ENCODE assay signal across 8 cellular contexts in the genomic region with DNA sequence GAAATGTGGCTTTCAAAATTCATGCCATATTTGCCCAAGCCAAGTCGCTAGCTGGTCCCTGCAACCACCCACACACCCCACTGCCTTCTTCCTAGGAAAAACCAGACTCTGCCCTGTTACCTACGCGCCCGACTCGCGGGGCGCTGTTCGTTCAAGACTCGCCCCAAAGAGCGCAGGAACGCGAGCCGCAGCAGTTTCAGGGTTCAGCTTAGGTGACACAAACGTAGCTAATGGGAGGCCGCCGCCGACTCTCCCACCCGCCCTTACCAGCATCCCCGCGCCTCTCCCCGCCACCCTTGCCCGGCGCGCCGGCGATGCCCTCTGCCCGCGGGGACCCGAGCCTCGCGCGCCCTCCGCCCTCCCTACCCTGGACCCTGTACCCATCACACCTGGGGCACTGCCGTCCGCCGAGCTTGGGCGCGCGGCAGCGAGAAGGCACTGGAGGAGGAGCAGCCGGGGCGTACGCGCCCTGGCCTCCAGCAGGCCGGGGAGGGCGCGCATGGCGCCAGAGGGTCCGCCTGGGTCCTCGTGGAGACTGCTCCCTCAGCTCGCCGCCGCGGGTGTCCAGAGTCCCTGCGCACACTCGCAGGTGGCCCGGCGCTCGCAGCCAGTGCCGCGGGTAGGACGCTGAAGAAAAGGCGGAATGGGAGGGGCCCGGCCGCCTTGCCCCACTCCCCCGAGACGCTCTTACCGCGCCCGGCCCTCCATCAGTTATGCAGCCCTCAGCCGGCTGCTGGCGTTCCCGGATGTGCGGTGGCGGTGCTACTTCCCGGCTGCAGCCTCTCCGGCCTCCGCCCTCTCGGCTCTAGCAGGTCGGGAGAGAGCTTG. TPM values are rescaled to one million over a fixed set of nuclear protein-coding genes. Genes with fewer than 3 reads are reported as not detected.
DNase-seq lines count a peak whose midpoint lies in the region; ATAC-seq and TF ChIP-seq lines count a peak whose summit lies in the region.

A gene with protein sequence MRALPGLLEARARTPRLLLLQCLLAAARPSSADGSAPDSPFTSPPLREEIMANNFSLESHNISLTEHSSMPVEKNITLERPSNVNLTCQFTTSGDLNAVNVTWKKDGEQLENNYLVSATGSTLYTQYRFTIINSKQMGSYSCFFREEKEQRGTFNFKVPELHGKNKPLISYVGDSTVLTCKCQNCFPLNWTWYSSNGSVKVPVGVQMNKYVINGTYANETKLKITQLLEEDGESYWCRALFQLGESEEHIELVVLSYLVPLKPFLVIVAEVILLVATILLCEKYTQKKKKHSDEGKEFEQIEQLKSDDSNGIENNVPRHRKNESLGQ (minus strand): TSS at position 638 of the 828 bp plus-strand sequence. CDS start 137 bp downstream, at position 501.

- POLR2A ChIA-PET in naive thymus-derived CD8-positive, alpha-beta T cell (lab: Charles Lee), result interaction anchor here (0.7 to 3.1 kb wide), 26 partner anchors 10 to 318 kb away, joined by 3 to 41 read pairs (median 5); partner anchors contain the start of gene PARP8

- in situ Hi-C loops in ACHN (cut with HindIII; ENCODE audit: low pct_ligation_motif_present, low pct_unique_long_range_greater_than_20kb, low sequenced_read_pairs), result no loop called here

- peak within 1 kb of the TSS; percentile 95 to 100 (median 98) for H3K27ac Mint-ChIP-seq in naive thymus-derived CD8-positive, alpha-beta T cell

- peak; percentile 70 for TF ChIP-seq POLR2A in GM18526 (IDR thresholded peaks at IDR 0.05; ENCODE audit: extremely low read depth, insufficient read length)

- ATAC-seq in HG03095 (IDR thresholded peaks at IDR 0.05; ENCODE audit: unreplicated experiment) (peak; percentile 58), esophagus mucosa (peak; percentile 85)
- peak; percentile 69 to 76 for ATAC-seq in naive thymus-derived CD8-positive, alpha-beta T cell

- H3K4me3 Mint-ChIP-seq in naive thymus-derived CD8-positive, alpha-beta T cell, result peak within 1 kb of the TSS; percentile 91 to 97 (median 96)

- no peaks in the 10 kb centered on the region for H3K27me3 Mint-ChIP-seq in naive thymus-derived CD8-positive, alpha-beta T cell

- DNase-seq in ACHN, result peak; percentile 12
- peak; percentile 12 for DNase-seq in NCI-H69 (lab: John Stamatoyannopoulos, UW)
- peak; percentile 53 for DNase-seq in activated CD8-positive, alpha-beta memory T cell treated with anti-CD3 and anti-CD28 coated beads, Interleukin-2, amount 50 U/mL, for 1 hour (ENCODE audit: extremely low read depth)
- DNase-seq in naive thymus-derived CD8-positive, alpha-beta T cell, result peak; percentile 59 to 89 (median 81)
- DNase-seq in stimulated activated naive CD4-positive, alpha-beta T cell treated with Interleukin-2 at 50 U/mL for 16 hours (lab: John Stamatoyannopoulos, UW), result peak; percentile 81

- no peaks in the 10 kb centered on the region for H3K9me3 Mint-ChIP-seq in naive thymus-derived CD8-positive, alpha-beta T cell

- peaks cover 0 to 7% (median 0%) of the 10 kb centered on the region in 3 donors for H3K36me3 Mint-ChIP-seq in naive thymus-derived CD8-positive, alpha-beta T cell

- peaks cover 28 to 82% (median 65%) of the 10 kb centered on the region in 4 donors for H3K4me1 Mint-ChIP-seq in naive thymus-derived CD8-positive, alpha-beta T cell

RNA-seq across cellular contexts. Expression of the gene that starts here (rescaled TPM):
- total RNA-seq in esophagus mucosa, result 5.7 TPM
- total RNA-seq in naive thymus-derived CD8-positive, alpha-beta T cell, result 100 to 1,000 TPM; 194 to 195 TPM
- 100 to 1,000 TPM; 109 to 184 (median 164) TPM for polyA plus RNA-seq in naive thymus-derived CD8-positive, alpha-beta T cell

Comparison
In these comparisons a context has a peak if more than half of its experiments do, and no peak if none do; other contexts are left out.
1. Peak in every context shown above with its lines: DNase-seq and ATAC-seq.
2. RNA of the gene that starts here (total RNA-seq): 194 to 195 TPM in naive thymus-derived CD8-positive, alpha-beta T cell; 5.7 TPM in esophagus mucosa (single experiment); every median in the first group is over 10 times any median in the second.
3. DNase-seq: peak in every context shown above with its lines; median percentile 81 in naive thymus-derived CD8-positive, alpha-beta T cell; 81 in stimulated activated naive CD4-positive, alpha-beta T cell treated with Interleukin-2 at 50 U/mL for 16 hours; 53 in activated CD8-positive, alpha-beta memory T cell treated with anti-CD3 and anti-CD28 coated beads, Interleukin-2, amount 50 U/mL, for 1 hour; 12 in ACHN; 12 in NCI-H69.